In the genomic region with DNA sequence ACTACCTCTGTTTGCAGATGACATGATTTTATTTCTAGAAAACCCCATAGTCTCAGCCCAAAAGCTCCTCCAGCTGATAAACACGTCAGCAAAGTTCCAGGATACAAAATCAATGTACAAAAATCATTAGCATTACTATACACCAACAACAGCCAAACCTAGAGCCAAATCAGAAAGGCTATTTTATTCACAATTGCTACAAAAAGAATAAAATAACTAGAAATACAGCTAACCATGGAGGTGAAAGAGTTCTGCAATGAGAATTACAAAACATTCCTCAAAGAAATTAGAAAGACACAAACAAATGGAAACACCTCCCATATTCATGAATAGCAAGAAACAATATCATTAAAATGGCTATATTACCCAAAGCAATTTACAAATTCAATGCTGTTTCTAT, we compare ENCODE assay signal across 22 cellular contexts.
"Had no signal": no experiment of that assay in that cellular context is flagged by ENCODE, and none has a peak within 500 bp of the region (broad histone marks: within the 10 kb centered on the region; RNA-seq: fewer than 3 reads in every experiment).

No MANE protein-coding gene starts in this region.

- H3K4me1 ChIP-seq: left ventricle myocardium inferior, lower lobe of right lung, neural progenitor cell, right atrium auricular region, suprapubic skin, thyroid gland had no signal

- DNase-seq: dorsolateral prefrontal cortex; effector CD8-positive, alpha-beta T cell; foreskin melanocyte; head of caudate nucleus; kidney; left cardiac atrium; left ventricle myocardium inferior; lower lobe of right lung; nucleus accumbens; ovary; small intestine; stimulated activated CD4-positive, alpha-beta T cell treated with anti-CD3 and anti-CD28 coated beads, Interleukin-2, amount 100 ng/mL, for 48 hours; stimulated activated naive CD8-positive, alpha-beta T cell treated with anti-CD3 and anti-CD28 coated beads, Interleukin-15, Interleukin-2, amounts not matched to agents 100 U/mL and 50 U/mL, for 24 hours; thyroid gland had no signal

- H3K36me3 ChIP-seq: left ventricle myocardium inferior, lower lobe of right lung, neural progenitor cell, ovary, right atrium auricular region, suprapubic skin, thyroid gland had no signal

- H3K9me3 ChIP-seq: ovary, thyroid gland had no signal

- H3K27me3 ChIP-seq: dorsolateral prefrontal cortex, hepatocyte, neural progenitor cell, ovary, right atrium auricular region, suprapubic skin, thyroid gland had no signal

- H3K4me3 ChIP-seq: dorsolateral prefrontal cortex, hepatocyte, left ventricle myocardium inferior, lower lobe of right lung, neural progenitor cell, ovary, right atrium auricular region, suprapubic skin, thyroid gland had no signal

- H3K4me1 Mint-ChIP-seq: memory B cell, mesothelial cell of epicardium, neural progenitor cell had no signal

- H3K27me3 Mint-ChIP-seq: memory B cell; natural killer cell treated with Interleukin-12 subunit alpha and Interleukin-12 subunit beta and Interleukin-15 and Interleukin-18, amount 100 ng/mL, for 72 hours; type B pancreatic cell had no signal

- H3K36me3 Mint-ChIP-seq: neural progenitor cell, type B pancreatic cell had no signal

- ATAC-seq: left cardiac atrium; lower lobe of right lung; natural killer cell treated with Interleukin-12 subunit alpha and Interleukin-12 subunit beta and Interleukin-15 and Interleukin-18, amount 100 ng/mL, for 72 hours; stimulated activated naive CD8-positive, alpha-beta T cell treated with anti-CD3 and anti-CD28 coated beads, Interleukin-15, Interleukin-2, amounts not matched to agents 100 U/mL and 50 U/mL, for 24 hours had no signal

- H3K9ac ChIP-seq: neural progenitor cell had no signal

- H3K27ac Mint-ChIP-seq: memory B cell; mesothelial cell of epicardium; natural killer cell treated with Interleukin-12 subunit alpha and Interleukin-12 subunit beta and Interleukin-15 and Interleukin-18, amount 100 ng/mL, for 72 hours; neural progenitor cell; type B pancreatic cell had no signal

- H3K4me3 Mint-ChIP-seq: memory B cell; mesothelial cell of epicardium; natural killer cell treated with Interleukin-12 subunit alpha and Interleukin-12 subunit beta and Interleukin-15 and Interleukin-18, amount 100 ng/mL, for 72 hours; neural progenitor cell; type B pancreatic cell had no signal
